ENCODE assay signal across 3 cellular contexts in the genomic region with DNA sequence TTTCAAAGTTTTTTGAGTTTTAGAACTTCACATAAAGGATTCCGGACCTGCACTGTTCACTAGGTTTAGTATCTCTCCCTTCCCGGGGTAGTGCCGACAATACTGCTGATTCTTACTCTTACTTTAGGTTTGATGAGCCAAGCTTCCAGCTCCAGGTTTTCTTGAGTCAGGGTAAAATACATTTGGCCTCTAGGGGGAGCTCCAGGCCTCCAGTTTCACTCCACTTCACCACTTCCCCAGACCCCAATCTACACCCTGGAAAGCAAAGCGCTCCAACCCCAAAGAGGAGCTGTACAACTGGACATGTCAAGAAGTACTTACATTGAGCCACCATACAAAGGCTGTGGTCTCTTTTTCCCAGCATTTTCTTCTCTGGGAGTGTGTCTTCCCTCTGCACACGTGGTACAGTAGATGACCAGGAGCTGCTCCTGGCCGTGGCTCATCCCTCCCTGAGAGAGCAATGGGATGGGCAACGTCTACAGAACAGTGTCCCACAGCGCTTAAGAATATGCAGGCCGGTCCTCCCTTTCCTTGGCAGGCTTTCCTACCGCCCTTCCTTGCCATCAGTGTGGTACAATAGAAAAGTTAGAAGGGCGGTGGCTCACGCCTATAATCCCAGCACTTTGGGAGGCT.
TF ChIP-seq lines count a peak whose summit lies in the region.

No MANE protein-coding gene starts in this region.

TF ChIP-seq in GM23338, 12 proteins besides CTCF, POLR2A, EP300 and RAD21 (continued from another document):
- TF ChIP-seq, protein P1, sequence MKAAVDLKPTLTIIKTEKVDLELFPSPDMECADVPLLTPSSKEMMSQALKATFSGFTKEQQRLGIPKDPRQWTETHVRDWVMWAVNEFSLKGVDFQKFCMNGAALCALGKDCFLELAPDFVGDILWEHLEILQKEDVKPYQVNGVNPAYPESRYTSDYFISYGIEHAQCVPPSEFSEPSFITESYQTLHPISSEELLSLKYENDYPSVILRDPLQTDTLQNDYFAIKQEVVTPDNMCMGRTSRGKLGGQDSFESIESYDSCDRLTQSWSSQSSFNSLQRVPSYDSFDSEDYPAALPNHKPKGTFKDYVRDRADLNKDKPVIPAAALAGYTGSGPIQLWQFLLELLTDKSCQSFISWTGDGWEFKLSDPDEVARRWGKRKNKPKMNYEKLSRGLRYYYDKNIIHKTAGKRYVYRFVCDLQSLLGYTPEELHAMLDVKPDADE (IDR thresholded peaks at IDR 0.05): no peak
- TF ChIP-seq EZH2 (IDR thresholded peaks at IDR 0.05; ENCODE audit: low read depth, unreplicated experiment) (no peak), ZNF114 (CRISPR knock-in tag; IDR thresholded peaks at IDR 0.05) (no peak), POLR2AphosphoS5 (IDR thresholded peaks at IDR 0.05; ENCODE audit: low read depth) (no peak), EZH2phosphoT487 (IDR thresholded peaks at IDR 0.05; ENCODE audit: unreplicated experiment) (no peak)
- TF ChIP-seq, protein P2, sequence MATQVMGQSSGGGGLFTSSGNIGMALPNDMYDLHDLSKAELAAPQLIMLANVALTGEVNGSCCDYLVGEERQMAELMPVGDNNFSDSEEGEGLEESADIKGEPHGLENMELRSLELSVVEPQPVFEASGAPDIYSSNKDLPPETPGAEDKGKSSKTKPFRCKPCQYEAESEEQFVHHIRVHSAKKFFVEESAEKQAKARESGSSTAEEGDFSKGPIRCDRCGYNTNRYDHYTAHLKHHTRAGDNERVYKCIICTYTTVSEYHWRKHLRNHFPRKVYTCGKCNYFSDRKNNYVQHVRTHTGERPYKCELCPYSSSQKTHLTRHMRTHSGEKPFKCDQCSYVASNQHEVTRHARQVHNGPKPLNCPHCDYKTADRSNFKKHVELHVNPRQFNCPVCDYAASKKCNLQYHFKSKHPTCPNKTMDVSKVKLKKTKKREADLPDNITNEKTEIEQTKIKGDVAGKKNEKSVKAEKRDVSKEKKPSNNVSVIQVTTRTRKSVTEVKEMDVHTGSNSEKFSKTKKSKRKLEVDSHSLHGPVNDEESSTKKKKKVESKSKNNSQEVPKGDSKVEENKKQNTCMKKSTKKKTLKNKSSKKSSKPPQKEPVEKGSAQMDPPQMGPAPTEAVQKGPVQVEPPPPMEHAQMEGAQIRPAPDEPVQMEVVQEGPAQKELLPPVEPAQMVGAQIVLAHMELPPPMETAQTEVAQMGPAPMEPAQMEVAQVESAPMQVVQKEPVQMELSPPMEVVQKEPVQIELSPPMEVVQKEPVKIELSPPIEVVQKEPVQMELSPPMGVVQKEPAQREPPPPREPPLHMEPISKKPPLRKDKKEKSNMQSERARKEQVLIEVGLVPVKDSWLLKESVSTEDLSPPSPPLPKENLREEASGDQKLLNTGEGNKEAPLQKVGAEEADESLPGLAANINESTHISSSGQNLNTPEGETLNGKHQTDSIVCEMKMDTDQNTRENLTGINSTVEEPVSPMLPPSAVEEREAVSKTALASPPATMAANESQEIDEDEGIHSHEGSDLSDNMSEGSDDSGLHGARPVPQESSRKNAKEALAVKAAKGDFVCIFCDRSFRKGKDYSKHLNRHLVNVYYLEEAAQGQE (IDR thresholded peaks at IDR 0.05; ENCODE audit: unreplicated experiment): no peak

TF ChIP-seq in WTC11, 78 proteins besides CTCF, POLR2A, EP300 and RAD21:
- TF ChIP-seq PRDM15 (CRISPR knock-in tag; IDR thresholded peaks at IDR 0.05) (peak; percentile 54; the same call in 1 of the 2 replicates), MYBL2 (CRISPR knock-in tag; IDR thresholded peaks at IDR 0.05) (no peak), NR3C1 (CRISPR knock-in tag; conservative IDR thresholded peaks at IDR 0.05; ENCODE audit: low read depth) (no peak)
- TF ChIP-seq, protein P3, sequence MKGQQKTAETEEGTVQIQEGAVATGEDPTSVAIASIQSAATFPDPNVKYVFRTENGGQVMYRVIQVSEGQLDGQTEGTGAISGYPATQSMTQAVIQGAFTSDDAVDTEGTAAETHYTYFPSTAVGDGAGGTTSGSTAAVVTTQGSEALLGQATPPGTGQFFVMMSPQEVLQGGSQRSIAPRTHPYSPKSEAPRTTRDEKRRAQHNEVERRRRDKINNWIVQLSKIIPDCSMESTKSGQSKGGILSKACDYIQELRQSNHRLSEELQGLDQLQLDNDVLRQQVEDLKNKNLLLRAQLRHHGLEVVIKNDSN (CRISPR knock-in tag; IDR thresholded peaks at IDR 0.05): no peak

TF ChIP-seq in HepG2, 621 proteins besides CTCF, POLR2A, EP300 and RAD21 (continued from another document):
- TF ChIP-seq PRDM15 (CRISPR knock-in tag; IDR thresholded peaks at IDR 0.05) (peak; percentile 74), ZNF792 (CRISPR knock-in tag; IDR thresholded peaks at IDR 0.05) (0 out of 2 replicates have a peak, but pooled peaks have one; percentile 30), STAG1 (CRISPR knock-in tag; IDR thresholded peaks at IDR 0.05) (peak; percentile 53), ZBTB7A (CRISPR knock-in tag; IDR thresholded peaks at IDR 0.05) (no peak)
- TF ChIP-seq, protein P4, sequence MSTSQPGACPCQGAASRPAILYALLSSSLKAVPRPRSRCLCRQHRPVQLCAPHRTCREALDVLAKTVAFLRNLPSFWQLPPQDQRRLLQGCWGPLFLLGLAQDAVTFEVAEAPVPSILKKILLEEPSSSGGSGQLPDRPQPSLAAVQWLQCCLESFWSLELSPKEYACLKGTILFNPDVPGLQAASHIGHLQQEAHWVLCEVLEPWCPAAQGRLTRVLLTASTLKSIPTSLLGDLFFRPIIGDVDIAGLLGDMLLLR (CRISPR knock-in tag; IDR thresholded peaks at IDR 0.05): no peak
